In the genomic region with DNA sequence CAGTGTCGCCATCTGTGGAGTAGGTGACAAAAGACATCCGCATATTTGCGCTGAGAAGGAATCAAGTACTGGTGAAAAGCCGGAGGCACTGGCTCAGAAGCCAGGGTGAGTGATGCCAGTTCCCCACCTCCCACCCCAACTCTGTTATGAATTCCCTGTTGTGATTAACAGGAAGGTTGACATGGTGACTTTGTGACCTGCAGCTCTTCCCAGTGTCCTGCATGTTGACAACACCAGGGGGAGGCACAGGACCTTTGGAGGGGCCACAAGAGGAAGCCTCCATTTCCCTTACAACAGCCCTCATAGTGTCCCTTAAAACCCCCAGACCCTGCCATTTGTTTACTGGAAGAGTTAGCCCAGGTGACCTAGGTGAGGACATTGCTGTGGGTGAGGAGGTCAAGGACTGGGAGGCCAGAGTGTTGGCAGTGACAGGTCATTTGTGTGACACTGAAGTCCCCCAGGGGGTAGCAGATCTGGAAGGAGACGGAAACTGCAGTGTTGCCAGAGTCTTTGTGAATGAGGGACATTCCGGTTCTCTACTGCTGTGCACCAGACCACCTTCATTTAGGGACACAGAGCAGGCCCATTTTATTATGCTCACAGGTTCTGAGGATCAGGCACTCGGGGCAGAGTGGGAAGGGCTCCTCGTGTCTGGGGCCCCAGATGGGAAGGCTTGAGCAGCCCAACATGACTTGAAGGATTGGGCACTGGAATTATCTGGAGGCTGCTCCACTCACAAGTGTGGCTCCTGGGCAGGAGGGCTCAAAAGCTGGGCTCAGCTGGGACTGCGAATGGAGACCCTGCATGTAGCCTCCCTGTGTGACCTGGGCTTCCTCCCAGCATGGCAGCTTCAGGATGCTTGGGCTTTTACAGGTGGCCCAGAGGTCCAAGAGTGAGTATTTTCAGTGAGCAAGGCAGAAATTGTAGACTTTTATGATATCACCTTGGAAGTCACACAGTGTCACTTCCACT, we compare ENCODE assay signal across 1 cellular context.
TF ChIP-seq lines count a peak whose summit lies in the region.

No MANE protein-coding gene starts in this region.

TF ChIP-seq in GM23338, 12 proteins besides CTCF, POLR2A, EP300 and RAD21 (continued from another document):
- TF ChIP-seq, protein P1, sequence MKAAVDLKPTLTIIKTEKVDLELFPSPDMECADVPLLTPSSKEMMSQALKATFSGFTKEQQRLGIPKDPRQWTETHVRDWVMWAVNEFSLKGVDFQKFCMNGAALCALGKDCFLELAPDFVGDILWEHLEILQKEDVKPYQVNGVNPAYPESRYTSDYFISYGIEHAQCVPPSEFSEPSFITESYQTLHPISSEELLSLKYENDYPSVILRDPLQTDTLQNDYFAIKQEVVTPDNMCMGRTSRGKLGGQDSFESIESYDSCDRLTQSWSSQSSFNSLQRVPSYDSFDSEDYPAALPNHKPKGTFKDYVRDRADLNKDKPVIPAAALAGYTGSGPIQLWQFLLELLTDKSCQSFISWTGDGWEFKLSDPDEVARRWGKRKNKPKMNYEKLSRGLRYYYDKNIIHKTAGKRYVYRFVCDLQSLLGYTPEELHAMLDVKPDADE (IDR thresholded peaks at IDR 0.05): no peak
- TF ChIP-seq EZH2 (IDR thresholded peaks at IDR 0.05; ENCODE audit: low read depth, unreplicated experiment) (no peak), ZNF114 (CRISPR knock-in tag; IDR thresholded peaks at IDR 0.05) (no peak), POLR2AphosphoS5 (IDR thresholded peaks at IDR 0.05; ENCODE audit: low read depth) (no peak)
